Comparison of ENCODE assay signal across 17 cellular contexts in the genomic region with DNA sequence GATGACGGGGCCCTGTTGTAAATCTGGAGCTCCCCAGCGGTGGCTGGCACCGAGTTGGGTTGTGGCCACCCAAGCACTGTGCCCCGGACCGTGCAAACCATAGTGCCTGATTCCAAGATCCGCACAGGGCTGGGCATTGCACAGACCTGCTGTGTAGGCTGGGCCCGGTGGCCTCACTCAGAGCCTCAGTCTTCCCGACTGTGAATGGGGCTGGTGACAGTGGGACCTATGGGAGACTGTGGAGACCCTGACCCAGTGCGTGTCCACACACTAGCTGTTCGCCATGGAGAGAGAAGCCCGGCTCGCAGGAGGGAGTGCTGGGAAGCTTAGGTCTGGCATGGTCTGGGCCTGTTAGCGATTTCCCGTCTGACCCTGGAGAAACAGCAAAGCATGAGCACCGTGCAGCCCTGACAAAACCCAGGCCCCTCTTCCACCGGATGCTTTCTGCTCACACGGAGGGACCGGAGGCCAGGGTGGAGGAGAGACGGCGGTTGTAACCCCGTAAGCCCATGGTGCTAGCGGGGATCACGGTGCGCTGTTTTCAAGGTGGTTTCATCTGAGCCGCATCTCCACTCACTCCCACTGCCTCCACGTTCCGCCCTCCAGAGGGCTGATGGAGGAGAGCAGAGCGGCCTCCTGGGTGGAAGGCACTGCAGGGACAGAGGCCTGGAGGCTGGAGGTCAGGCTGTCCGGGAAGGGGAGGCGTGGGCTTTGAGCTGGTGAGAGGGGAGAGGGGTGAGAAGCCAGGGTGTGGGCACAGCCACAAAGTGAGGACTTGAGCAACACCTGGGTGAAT. TPM values are rescaled to one million over a fixed set of nuclear protein-coding genes. Genes with fewer than 3 reads are reported as not detected.
A peak's percentile ranks its signal among the peaks of the same experiment; 100 is the strongest.
DNase-seq lines count a peak whose midpoint lies in the region; TF ChIP-seq lines count a peak whose summit lies in the region.
"Had no signal": no experiment of that assay in that cellular context is flagged by ENCODE, and none has a peak within 500 bp of the region (broad histone marks: within the 10 kb centered on the region; RNA-seq: fewer than 3 reads in every experiment).

No MANE protein-coding gene starts in this region.

- TF ChIP-seq CTCF in RWPE1 (conservative IDR thresholded peaks at IDR 0.05; ENCODE audit: low read depth), result no peak
- no peak for TF ChIP-seq CTCF in hepatocyte (IDR thresholded peaks at IDR 0.05; ENCODE audit: poor library complexity)
- TF ChIP-seq CTCF in progenitor cell of endocrine pancreas (IDR thresholded peaks at IDR 0.05; ENCODE audit: unreplicated experiment), result no peak
- TF ChIP-seq CTCF in A673 (conservative IDR thresholded peaks at IDR 0.05; ENCODE audit: low read depth, low read length), result no peak

- no peak overlapping the region for H3K4me3 ChIP-seq in hepatocyte
- H3K4me3 ChIP-seq in A673 (ENCODE audit: low read depth, low read length, poor library complexity, severe bottlenecking), result no peak overlapping the region
- H3K4me3 ChIP-seq: PC-9 had no signal

- no peaks in the 10 kb centered on the region for H3K79me2 ChIP-seq in hepatocyte

- H3K27me3 Mint-ChIP-seq in progenitor cell of endocrine pancreas, result no peaks in the 10 kb centered on the region

- H3K9me2 ChIP-seq in hepatocyte (replicated peaks; ENCODE audit: insufficient read depth), result no peaks in the 10 kb centered on the region

- CTCF ChIA-PET in RWPE1 (lab: Yijun Ruan, JAX), result interaction anchor here (1.0 to 1.5 kb wide), 2 partner anchors 112 to 121 kb away, joined by 3 to 6 read pairs; no protein-coding TSS in a partner anchor
- CTCF ChIA-PET in A673 (lab: Charles Lee), result no interaction called here

- H3K27ac Mint-ChIP-seq in progenitor cell of endocrine pancreas, result peak overlapping the region; percentile 33

- peak; percentile 10 for TF ChIP-seq POLR2A in GM19099 (IDR thresholded peaks at IDR 0.05; ENCODE audit: extremely low read depth, insufficient read length, low read depth)

- H3K4me1 ChIP-seq in hepatocyte (ENCODE audit: insufficient read depth), result peaks cover 23% of the 10 kb centered on the region
- H3K4me1 ChIP-seq in A673 (ENCODE audit: insufficient read depth, low read length, poor library complexity, severe bottlenecking), result peaks cover 30% of the 10 kb centered on the region

- H2AFZ ChIP-seq in hepatocyte, result no peak overlapping the region
- H2AFZ ChIP-seq: GM23338, PC-9 had no signal

- 84% methylated on average over 30 of the region's 30 CpGs for WGBS in hepatocyte (ENCODE audit: low lambda C conversion rate, missing lambda C conversion rate)

- H3K27me3 ChIP-seq in hepatocyte (no peaks in the 10 kb centered on the region), A673 (replicated peaks; ENCODE audit: insufficient read depth, low read depth, low read length, poor library complexity) (no peaks in the 10 kb centered on the region)

- no peaks in the 10 kb centered on the region for H3K9me3 Mint-ChIP-seq in progenitor cell of endocrine pancreas (ENCODE audit: low read depth)
- H3K9me3 Mint-ChIP-seq: GM23338 had no signal

- H3K4me1 Mint-ChIP-seq in progenitor cell of endocrine pancreas (ENCODE audit: low read depth), result peaks cover 15% of the 10 kb centered on the region

- H3K36me3 ChIP-seq in hepatocyte (replicated peaks; ENCODE audit: insufficient read depth, low read depth) (no peaks in the 10 kb centered on the region), A673 (ENCODE audit: insufficient read depth, low read length, poor library complexity, severe bottlenecking) (no peaks in the 10 kb centered on the region)

- BruUV-seq in A673 (replicated peaks; lab: Mats Ljungman, UMichigan), result no TSS peak

- POLR2A ChIA-PET in RWPE1 (lab: Yijun Ruan, JAX; ENCODE audit: low non-redundant PET), result interaction anchor here (0.9 to 1.0 kb wide), 2 partner anchors 25 to 113 kb away, joined by 3 to 4 read pairs; no protein-coding TSS in a partner anchor
- POLR2A ChIA-PET in A673 (lab: Charles Lee; ENCODE audit: low non-redundant PET), result no interaction called here

- no peak overlapping the region for H3K4me2 ChIP-seq in hepatocyte
- H3K4me2 ChIP-seq: PC-9 had no signal

- peak overlapping the region; percentile 68 for H3K27ac ChIP-seq in RWPE1
- peak overlapping the region; percentile 59 for H3K27ac ChIP-seq in hepatocyte
- H3K27ac ChIP-seq in A673 (ENCODE audit: low read depth, low read length, poor library complexity, severe bottlenecking), result no peak overlapping the region
- H3K27ac ChIP-seq: PC-9 had no signal

- DNase-seq in RWPE1 (ENCODE audit: low spot score) (no peak), hepatocyte (ENCODE audit: low spot score) (no peak), progenitor cell of endocrine pancreas (ENCODE audit: low spot score, unreplicated experiment) (no peak), NCI-H1105 (lab: John Stamatoyannopoulos, UW) (no peak), Kasumi-1 (lab: John Stamatoyannopoulos, UW) (no peak), A673 (ENCODE audit: low spot score) (no peak)
- DNase-seq: ACHN; AML-193; COR-L47; GF-D8; NCI-H187; NCI-H345; NCI-H526 treated with DMSO at 0.1 percent for 48 hours; NK-92 treated with Interleukin-12 subunit alpha and Interleukin-12 subunit beta, amount 100 ng/mL, for 24 hours; PC-9 had no signal

- H4K20me1 ChIP-seq in hepatocyte (ENCODE audit: insufficient read depth, poor library complexity, severe bottlenecking), result no peaks in the 10 kb centered on the region

- intact Hi-C loops in A673 (cut with micrococcal nuclease; ENCODE audit: unreplicated experiment), result no loop called here

- H3K9me3 ChIP-seq in hepatocyte (ENCODE audit: low read depth) (no peaks in the 10 kb centered on the region), A673 (ENCODE audit: low read depth, low read length, poor library complexity, severe bottlenecking) (no peaks in the 10 kb centered on the region)

- H3K36me3 Mint-ChIP-seq in progenitor cell of endocrine pancreas (ENCODE audit: insufficient read depth), result peaks cover 12% of the 10 kb centered on the region

- H3K4me3 Mint-ChIP-seq in progenitor cell of endocrine pancreas (ENCODE audit: low read depth), result no peak overlapping the region

RNA-seq across cellular contexts. Expression of gene SRC, which starts 52.2 kb away (rescaled TPM):
- 45.5 and 69.8 TPM in 2 replicates for total RNA-seq in hepatocyte
- 55.1 and 56.4 TPM in 2 replicates for polyA plus RNA-seq in hepatocyte
- 126 and 128 TPM in 2 replicates for total RNA-seq in progenitor cell of endocrine pancreas
- total RNA-seq in A673 (2021), result 23.3 and 29.6 TPM in 2 replicates
